In the genomic region with DNA sequence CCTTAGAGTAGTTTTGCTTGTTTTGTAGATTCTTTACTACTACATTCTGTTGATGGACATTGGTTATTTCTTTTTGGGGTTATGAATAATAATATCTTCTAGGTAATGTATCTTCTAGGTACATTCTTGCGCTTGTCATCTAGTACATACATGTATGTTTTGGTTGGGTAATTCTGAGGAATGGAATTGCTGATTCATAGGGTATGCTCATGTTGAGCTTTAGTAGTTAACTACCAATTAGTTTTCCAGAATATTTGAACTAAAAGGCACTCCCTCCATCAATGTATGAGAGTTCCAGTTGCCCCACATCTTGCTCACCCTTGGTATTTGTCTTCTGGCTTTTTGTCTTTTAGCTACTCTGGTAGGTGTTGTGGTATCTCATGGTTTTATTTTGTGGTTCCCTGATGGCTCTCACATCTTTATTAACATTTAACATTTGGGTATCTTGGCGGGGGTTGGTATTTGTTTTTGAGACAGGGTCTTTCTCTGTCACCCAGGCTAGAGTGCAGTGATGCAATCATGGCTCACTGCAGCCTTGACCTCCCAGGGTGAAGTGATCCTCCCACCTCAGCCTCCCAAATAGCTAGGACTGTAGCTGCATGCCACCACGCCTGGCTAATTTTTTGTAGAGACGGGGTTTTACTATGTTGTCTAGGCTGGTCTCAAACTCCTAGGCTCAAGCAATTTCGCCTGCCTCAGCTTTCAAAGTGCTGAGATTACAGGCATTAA, we compare ENCODE assay signal across 16 cellular contexts. TPM values are rescaled to one million over a fixed set of nuclear protein-coding genes. Genes with fewer than 3 reads are reported as not detected.
DNase-seq lines count a peak whose midpoint lies in the region; ATAC-seq, FAIRE-seq and TF ChIP-seq lines count a peak whose summit lies in the region.
"Had no signal": no experiment of that assay in that cellular context is flagged by ENCODE, and none has a peak within 500 bp of the region (broad histone marks: within the 10 kb centered on the region; RNA-seq: fewer than 3 reads in every experiment).

No MANE protein-coding gene starts in this region.

- TF ChIP-seq POLR2A in A549 (IDR thresholded peaks at IDR 0.05; ENCODE audit: low read length): no peak

- TF ChIP-seq RAD21 in A549 (conservative IDR thresholded peaks at IDR 0.05 in 1 of 2, IDR thresholded peaks at IDR 0.05 in 1 of 2): no peak

- in situ Hi-C loops in ACHN (cut with HindIII; ENCODE audit: low pct_ligation_motif_present, low pct_unique_long_range_greater_than_20kb, low sequenced_read_pairs): no loop called here

- TF ChIP-seq CTCF in A549 (IDR thresholded peaks at IDR 0.05): no peak
- TF ChIP-seq CTCF in kidney epithelial cell (IDR thresholded peaks at IDR 0.05; ENCODE audit: insufficient read depth, low read length, poor library complexity, severe bottlenecking): no peak

- POLR2A ChIA-PET in A549 (lab: Yijun Ruan, JAX): interaction anchor here (0.7 kb wide), 1 partner anchor 53 kb away, joined by 9 read pairs; no protein-coding TSS in a partner anchor

- H3K27me3 ChIP-seq in kidney epithelial cell (ENCODE audit: control insufficient read depth, insufficient read depth, low read length): no peaks in the 10 kb centered on the region
- H3K27me3 ChIP-seq: BLaER1 treated with 17β-estradiol and CSF1 and Interleukin-3, amounts not matched to agents 10 nM and 100 nM had no signal

- H3K4me1 ChIP-seq in A549: no peaks in the 10 kb centered on the region
- H3K4me1 ChIP-seq: BLaER1 treated with 17β-estradiol and CSF1 and Interleukin-3, amounts not matched to agents 10 nM and 100 nM had no signal

- no peak for ATAC-seq in A549

- peaks cover 2% of the 10 kb centered on the region for H3K36me3 ChIP-seq in kidney epithelial cell (ENCODE audit: control insufficient read depth, insufficient read depth, low read length)

- TF ChIP-seq EP300 in A549 (IDR thresholded peaks at IDR 0.05): no peak

- H3K4me3 ChIP-seq in A549: no peak overlapping the region
- no peak overlapping the region for H3K4me3 ChIP-seq in kidney epithelial cell (ENCODE audit: low read depth, low read length)
- H3K4me3 ChIP-seq: BLaER1 treated with 17β-estradiol and CSF1 and Interleukin-3, amounts not matched to agents 10 nM and 100 nM had no signal

- 89% methylated on average over 5 of the region's 5 CpGs for WGBS in A549 (ENCODE audit: missing lambda C conversion rate)

- CTCF ChIA-PET in A549 (lab: Yijun Ruan, JAX): interaction anchor here (0.6 to 1.7 kb wide), 8 partner anchors 9 to 84 kb away, joined by 3 to 9 read pairs (median 4); no protein-coding TSS in a partner anchor

- FAIRE-seq in A549 (lab: Jason Lieb, UNC): peak; percentile 49

- DNase-seq in A549 (ENCODE audit: low read depth in 1 of 2, low spot score in 1 of 2) (no peak), ACHN (peak; percentile 47), amniotic epithelial cell (ENCODE audit: low read depth) (peak; percentile 17), kidney epithelial cell (ENCODE audit: low read depth) (peak; percentile 38), epidermal melanocyte (ENCODE audit: insufficient read length, low spot score) (no peak), HuH-7.5 (ENCODE audit: low spot score) (no peak), NCI-H2196 treated with DMSO at 0.1 percent for 48 hours (lab: John Stamatoyannopoulos, UW; ENCODE audit: unreplicated experiment) (no peak)
- DNase-seq: H7, Karpas-422, MM.1S, NCI-H1105 treated with DMSO at 0.1 percent for 48 hours, NCI-H187 treated with DMSO at 0.1 percent for 48 hours, NCI-H2171, NCI-H510A treated with DMSO at 0.1 percent for 48 hours had no signal

- H3K9me3 ChIP-seq in A549: no peaks in the 10 kb centered on the region
- H3K9me3 ChIP-seq: BLaER1 treated with 17β-estradiol and CSF1 and Interleukin-3, amounts not matched to agents 10 nM and 100 nM had no signal

- H3K27ac ChIP-seq in A549: no peak overlapping the region
- H3K27ac ChIP-seq: BLaER1 treated with 17β-estradiol and CSF1 and Interleukin-3, amounts not matched to agents 10 nM and 100 nM had no signal

- H3K4me2 ChIP-seq in A549: no peak overlapping the region
- H3K4me2 ChIP-seq: BLaER1 treated with 17β-estradiol and CSF1 and Interleukin-3, amounts not matched to agents 10 nM and 100 nM had no signal

TF ChIP-seq in A549, 52 proteins besides CTCF, POLR2A, EP300 and RAD21:
- TF ChIP-seq RCOR1 (IDR thresholded peaks at IDR 0.05; ENCODE audit: low read depth, low read length): no peak
- TF ChIP-seq JUN (IDR thresholded peaks at IDR 0.05): no peak
- TF ChIP-seq, protein P1, sequence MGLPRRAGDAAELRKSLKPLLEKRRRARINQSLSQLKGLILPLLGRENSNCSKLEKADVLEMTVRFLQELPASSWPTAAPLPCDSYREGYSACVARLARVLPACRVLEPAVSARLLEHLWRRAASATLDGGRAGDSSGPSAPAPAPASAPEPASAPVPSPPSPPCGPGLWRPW (IDR thresholded peaks at IDR 0.05): no peak
- TF ChIP-seq ESRRA (IDR thresholded peaks at IDR 0.05; ENCODE audit: borderline replicate concordance, low read length): no peak
- TF ChIP-seq HOXB5 (CRISPR knock-in tag; IDR thresholded peaks at IDR 0.05): no peak
- no peak for TF ChIP-seq CBX8 (IDR thresholded peaks at IDR 0.05)
- TF ChIP-seq, protein P2, sequence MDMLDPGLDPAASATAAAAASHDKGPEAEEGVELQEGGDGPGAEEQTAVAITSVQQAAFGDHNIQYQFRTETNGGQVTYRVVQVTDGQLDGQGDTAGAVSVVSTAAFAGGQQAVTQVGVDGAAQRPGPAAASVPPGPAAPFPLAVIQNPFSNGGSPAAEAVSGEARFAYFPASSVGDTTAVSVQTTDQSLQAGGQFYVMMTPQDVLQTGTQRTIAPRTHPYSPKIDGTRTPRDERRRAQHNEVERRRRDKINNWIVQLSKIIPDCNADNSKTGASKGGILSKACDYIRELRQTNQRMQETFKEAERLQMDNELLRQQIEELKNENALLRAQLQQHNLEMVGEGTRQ (IDR thresholded peaks at IDR 0.05): no peak
- TF ChIP-seq GATA3 (IDR thresholded peaks at IDR 0.05; ENCODE audit: borderline replicate concordance): no peak
- TF ChIP-seq ZSCAN20 (CRISPR knock-in tag; IDR thresholded peaks at IDR 0.05): no peak
- no peak for TF ChIP-seq FOXS1 (CRISPR knock-in tag; IDR thresholded peaks at IDR 0.05)
- TF ChIP-seq NPAS2 (CRISPR knock-in tag; IDR thresholded peaks at IDR 0.05; ENCODE audit: borderline replicate concordance): no peak
- no peak for TF ChIP-seq BHLHE40 (IDR thresholded peaks at IDR 0.05; ENCODE audit: low read depth, low read length)
- TF ChIP-seq FOSL2 (IDR thresholded peaks at IDR 0.05): no peak
- TF ChIP-seq FOSL2 (CRISPR knock-in tag; IDR thresholded peaks at IDR 0.05): no peak
- no peak for TF ChIP-seq RNF2 (IDR thresholded peaks at IDR 0.05; ENCODE audit: borderline replicate concordance, low read depth)
- no peak for TF ChIP-seq HDAC2 (IDR thresholded peaks at IDR 0.05)
- TF ChIP-seq MAFK (IDR thresholded peaks at IDR 0.05; ENCODE audit: partially characterized antibody): no peak
- TF ChIP-seq CHD2 (IDR thresholded peaks at IDR 0.05; ENCODE audit: low read length, partially characterized antibody): no peak
- no peak for TF ChIP-seq HOXA7 (CRISPR knock-in tag; IDR thresholded peaks at IDR 0.05)
- TF ChIP-seq NR3C1 (IDR thresholded peaks at IDR 0.05): no peak

RNA-seq across cellular contexts. Expression of a gene that starts 47.1 kb away (rescaled TPM):
- polyA plus RNA-seq in A549 (2011; rRNA removed): 0.07 and 0.12 TPM in 2 replicates
- 0.03 and 0.05 TPM in 2 replicates for polyA plus RNA-seq in A549 (2012; cell fraction: cytosol; rRNA removed)
- polyA plus RNA-seq in A549 (2012; cell fraction: nucleus; rRNA removed): 0.05 and 0.06 TPM in 2 replicates
- 0.04 TPM in 1 of 3 replicates, not detected in the others for polyA plus RNA-seq in A549 (2017; fragmentation: RNase III; extraction: RNeasy Plus Mini Kit Qiagen cat#74134 plus additional on column Dnase treatment)
- polyA minus RNA-seq in A549 (2011; rRNA and poly(A)+ RNA removed): not detected in 2 replicates
- under 0.01 TPM in 1 of 2 replicates, not detected in the other for total RNA-seq in kidney epithelial cell
- total RNA-seq: H7, RPMI7951 had no signal

Comparison
In these comparisons a context has a peak if more than half of its experiments do, and no peak if none do; other contexts are left out.
1. DNase-seq: peak in ACHN (single experiment), amniotic epithelial cell (single experiment) and kidney epithelial cell (single experiment); none in A549 (0 of 2), epidermal melanocyte (single experiment), HuH-7.5 (single experiment) and NCI-H2196 treated with DMSO at 0.1 percent for 48 hours (single experiment).